In genomic region chr13:42612021-42612765, GRCh38 we compare ENCODE assay signal across 18 cellular contexts. TPM values are rescaled to one million over a fixed set of nuclear protein-coding genes. Genes with fewer than 3 reads are reported as not detected.
"Had no signal": no experiment of that assay in that cellular context is flagged by ENCODE, and none has a peak within 500 bp of the region (broad histone marks: within the 10 kb centered on the region; RNA-seq: fewer than 3 reads in every experiment).

No MANE protein-coding gene starts in this region.

- H3K27me3 ChIP-seq: right atrium auricular region, tibial nerve had no signal

- ATAC-seq: left ventricle myocardium superior; stimulated activated naive CD8-positive, alpha-beta T cell treated with anti-CD3 and anti-CD28 coated beads, Interleukin-15, Interleukin-2, amounts not matched to agents 100 U/mL and 50 U/mL, for 24 hours had no signal

- H3K27ac ChIP-seq: prostate gland, right atrium auricular region, tibial nerve, VCaP had no signal

- H3K9me3 ChIP-seq: prostate gland, right atrium auricular region, tibial nerve had no signal

- DNase-seq: activated CD4-positive, alpha-beta T cell treated with anti-CD3 and anti-CD28 coated beads for 1 hour; activated CD8-positive, alpha-beta memory T cell treated with anti-CD3 and anti-CD28 coated beads for 24 hours; activated CD8-positive, alpha-beta memory T cell treated with anti-CD3 and anti-CD28 coated beads, Interleukin-2, amount 50 U/mL, for 48 hours; activated effector memory CD4-positive, alpha-beta T cell treated with Interleukin-2 at 50 U/mL for 16 hours; activated T-cell treated with anti-CD3 and anti-CD28 coated beads, Interleukin-2, amount 50 U/mL, for 48 hours; endodermal cell; foreskin melanocyte; left ventricle myocardium superior; stimulated activated naive CD8-positive, alpha-beta T cell treated with anti-CD3 and anti-CD28 coated beads, Interleukin-15, Interleukin-2, amounts not matched to agents 100 U/mL and 50 U/mL, for 24 hours had no signal

- H3K4me1 ChIP-seq: prostate gland, right atrium auricular region, tibial nerve had no signal

- H3K36me3 ChIP-seq: prostate gland, right atrium auricular region, tibial nerve had no signal

- H3K4me3 ChIP-seq: prostate gland, right atrium auricular region, tibial nerve had no signal

RNA-seq across cellular contexts. Expression of gene TNFSF11, which starts 38.2 kb away (rescaled TPM):
- total RNA-seq: astrocyte; cardiac septum; fibroblast of lung; left ventricle myocardium superior; osteocyte; right atrium auricular region; T-helper 1 cell treated with Interleukin-12 subunit alpha and Interleukin-12 subunit beta and Interleukin-4 antibody, amounts not matched to agents 30 ng/mL and 1 ng/mL, for 36 hours; tibial nerve had no signal
- polyA plus RNA-seq: fibroblast of lung had no signal
